ENCODE assay signal across 8 cellular contexts in the genomic region with DNA sequence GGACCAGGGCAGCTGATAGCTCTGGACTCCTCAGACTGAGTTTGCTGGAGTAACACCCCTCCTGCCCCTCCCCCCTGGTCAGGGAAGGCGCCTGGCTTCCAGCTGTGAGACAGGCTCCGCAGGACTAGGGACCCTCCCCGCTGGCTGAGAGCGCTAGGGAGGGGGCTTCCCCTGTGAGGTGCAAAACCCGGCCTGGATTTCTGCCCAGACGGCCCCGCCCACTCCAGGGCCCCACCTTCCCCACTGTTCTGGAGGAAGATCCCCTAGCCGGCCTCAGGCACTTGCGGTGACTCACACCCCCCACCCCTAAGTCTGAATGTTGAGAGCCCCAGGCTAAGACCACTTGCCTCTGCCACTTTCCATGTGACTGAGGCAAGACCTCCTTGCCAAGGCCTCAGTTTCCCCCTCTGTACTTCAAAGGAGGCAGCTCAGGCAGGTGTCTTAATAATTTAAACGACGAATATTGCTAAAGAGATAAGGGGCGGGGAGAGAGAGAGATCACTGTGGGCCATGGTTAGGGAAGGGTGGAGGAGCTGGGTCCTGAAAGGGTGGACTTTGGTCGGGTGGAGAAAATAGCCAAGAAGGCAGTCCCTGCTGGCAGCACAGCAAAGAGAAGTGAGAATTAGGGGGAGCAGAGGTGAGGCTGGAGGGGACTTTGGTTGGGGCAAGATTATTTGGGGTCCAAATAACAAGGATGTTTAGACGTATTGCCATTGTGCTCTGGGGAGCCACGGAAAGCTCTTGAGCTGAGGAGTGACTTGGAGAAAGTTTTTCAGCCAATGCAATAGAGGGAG. TPM values are rescaled to one million over a fixed set of nuclear protein-coding genes. Genes with fewer than 3 reads are reported as not detected.
DNase-seq lines count a peak whose midpoint lies in the region; ATAC-seq lines count a peak whose summit lies in the region.

No MANE protein-coding gene starts in this region.

- H3K27me3 ChIP-seq in mucosa of rectum (ENCODE audit: control insufficient read depth in 2 of 2, insufficient read depth in 2 of 2, low read length in 2 of 2) (no peaks in the 10 kb centered on the region), aorta (ENCODE audit: control insufficient read depth in 1 of 2, insufficient read depth in 2 of 2, low read length in 1 of 2) (no peaks in the 10 kb centered on the region)

- WGBS in aorta, 2 donors, result 22 to 24% methylated on average over 15 of the region's 15 CpGs

- H3K4me1 ChIP-seq in mucosa of rectum (ENCODE audit: control insufficient read depth in 2 of 2, insufficient read depth in 2 of 2, low read length in 2 of 2) (peaks cover 40 to 52% of the 10 kb centered on the region in 2 donors), aorta (ENCODE audit: control insufficient read depth in 1 of 2, insufficient read depth in 2 of 2, low read length in 2 of 2) (no peaks in the 10 kb centered on the region)

- H3K36me3 ChIP-seq in mucosa of rectum (ENCODE audit: control insufficient read depth in 2 of 2, insufficient read depth in 2 of 2, low read length in 2 of 2) (peaks cover 0 to 1% of the 10 kb centered on the region in 2 donors), aorta (ENCODE audit: control insufficient read depth in 1 of 2, insufficient read depth in 2 of 2, low read length in 1 of 2) (no peaks in the 10 kb centered on the region)

- peak overlapping the region; percentile 83 to 90 for H3K4me3 ChIP-seq in mucosa of rectum (ENCODE audit: low read length in 2 of 2)
- no peak overlapping the region for H3K4me3 ChIP-seq in aorta (ENCODE audit: low read length in 2 of 2)

- peak overlapping the region; percentile 94 to 97 for H3K27ac ChIP-seq in mucosa of rectum (ENCODE audit: low read depth in 2 of 2, low read length in 2 of 2)
- no peak overlapping the region for H3K27ac ChIP-seq in aorta (ENCODE audit: low read depth in 1 of 2, low read length in 2 of 2)

- H3K9me3 ChIP-seq in mucosa of rectum (ENCODE audit: control insufficient read depth in 2 of 2, low read length in 2 of 2) (no peaks in the 10 kb centered on the region), aorta (ENCODE audit: control insufficient read depth, low read length) (no peaks in the 10 kb centered on the region)

- intact Hi-C loops in aorta (cut with DNase I), result loop anchor here in 1 of 2 donors (5.0 kb wide), 1 partner anchor 48 kb away; no protein-coding TSS in a partner anchor

- ATAC-seq in aorta (ENCODE audit: low FRiP score) (peak; percentile 27), GM18502 (IDR thresholded peaks at IDR 0.05; ENCODE audit: poor library complexity, unreplicated experiment) (no peak)

- peak overlapping the region; percentile 80 to 93 for H3K9ac ChIP-seq in mucosa of rectum (ENCODE audit: low read depth in 1 of 2, low read length in 2 of 2)

- peak; percentile 46 for DNase-seq in DMS53 (lab: John Stamatoyannopoulos, UW)
- no peak for DNase-seq in DMS53 treated with DMSO at 0.1 percent for 48 hours (lab: John Stamatoyannopoulos, UW; ENCODE audit: unreplicated experiment)
- peak; percentile 17 for DNase-seq in NCI-H345 treated with DMSO at 0.1 percent for 48 hours (lab: John Stamatoyannopoulos, UW; ENCODE audit: unreplicated experiment)
- peak; percentile 64 for DNase-seq in dermis blood vessel endothelial cell
- peak; percentile 58 to 85 for DNase-seq in aorta
- no peak for DNase-seq in putamen (ENCODE audit: low spot score)

RNA-seq across cellular contexts. Expression of a gene that starts 1.0 kb away (rescaled TPM):
- total RNA-seq in dermis blood vessel endothelial cell, result 24.3 and 38.4 TPM in 2 replicates
- 10 to 100 TPM; 70.3 to 75.4 TPM for total RNA-seq in aorta
- 10 to 100 TPM; 12.0 to 32.5 TPM for polyA plus RNA-seq in aorta

Comparison
In these comparisons a context has a peak if more than half of its experiments do, and no peak if none do; other contexts are left out.
1. DNase-seq: peak in DMS53 (single experiment), NCI-H345 treated with DMSO at 0.1 percent for 48 hours (single experiment), dermis blood vessel endothelial cell (single experiment) and aorta (2 of 2); none in DMS53 treated with DMSO at 0.1 percent for 48 hours (single experiment) and putamen (single experiment).
2. H3K27ac ChIP-seq: peak in mucosa of rectum (2 of 2); none in aorta (0 of 2).
3. H3K4me3 ChIP-seq: peak in mucosa of rectum (2 of 2); none in aorta (0 of 2).